In the genomic region with DNA sequence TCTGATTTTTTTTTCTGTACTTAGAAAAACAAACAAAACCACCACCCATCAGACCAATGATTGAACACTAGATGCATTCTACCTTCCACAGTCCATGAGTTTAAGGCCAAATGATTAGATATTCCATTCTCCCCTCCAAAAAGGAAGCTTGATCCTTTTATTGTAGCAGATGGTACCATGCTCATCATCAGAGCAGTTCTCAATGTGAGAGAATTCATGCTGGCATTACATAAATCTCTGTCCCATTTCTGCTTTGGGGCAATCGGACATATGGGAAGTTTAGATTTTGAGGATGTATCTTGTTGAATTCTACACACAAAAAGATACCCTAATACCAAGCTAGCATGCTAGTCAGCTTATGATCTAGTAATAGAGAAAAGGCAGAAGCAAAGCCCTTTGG, we compare ENCODE assay signal across 32 cellular contexts.
"Had no signal": no experiment of that assay in that cellular context is flagged by ENCODE, and none has a peak within 500 bp of the region (broad histone marks: within the 10 kb centered on the region; RNA-seq: fewer than 3 reads in every experiment).

No MANE protein-coding gene starts in this region.

- H3K4me3 ChIP-seq: adrenal gland, body of pancreas, breast epithelium had no signal

- H3K27me3 ChIP-seq: adrenal gland, body of pancreas, brain microvascular endothelial cell, breast epithelium had no signal

- H3K36me3 ChIP-seq: adrenal gland, brain microvascular endothelial cell, breast epithelium had no signal

- H3K27ac ChIP-seq: adrenal gland, body of pancreas, brain microvascular endothelial cell, breast epithelium, VCaP had no signal

- H3K9me3 ChIP-seq: adrenal gland, body of pancreas, breast epithelium had no signal

- ATAC-seq: activated CD8-positive, alpha-beta T cell treated with anti-CD3 and anti-CD28 coated beads for 36 hours; activated naive CD4-positive, alpha-beta T cell treated with anti-CD3 and anti-CD28 coated beads, Interleukin-2, amount 50 U/mL, for 72 hours; activated T-cell treated with anti-CD3 and anti-CD28 coated beads, Interleukin-2, amount 50 U/mL, for 4 hours; activated T-cell treated with anti-CD3 and anti-CD28 coated beads, Interleukin-2, amount 50 U/mL, for 72 hours; activated T-helper 17 cell treated with anti-CD3 and anti-CD28 coated beads, Interleukin-2, amount 50 U/mL, for 72 hours; body of pancreas had no signal

- DNase-seq: activated B cell treated with CpG ODN at 0.5 μM for 24 hours; activated CD4-positive, alpha-beta memory T cell treated with anti-CD3 and anti-CD28 coated beads for 36 hours; activated CD4-positive, alpha-beta T cell treated with anti-CD3 and anti-CD28 coated beads for 4 hours; activated CD4-positive, alpha-beta T cell treated with anti-CD3 and anti-CD28 coated beads, Interleukin-2, amount 10 ng/mL, durations not matched to agents 24 days and 14 days; activated CD4-positive, alpha-beta T cell treated with anti-CD3 and anti-CD28 coated beads, Interleukin-2, amount 50 U/mL, for 1 hour; activated CD4-positive, alpha-beta T cell treated with anti-CD3 and anti-CD28 coated beads, Interleukin-2, amount 50 U/mL, for 4 hours; activated CD4-positive, CD25-positive, alpha-beta regulatory T cell treated with anti-CD3 and anti-CD28 coated beads, Interleukin-2, amount 50 U/mL, for 72 hours; activated CD8-positive, alpha-beta memory T cell treated with anti-CD3 and anti-CD28 coated beads, Interleukin-2, amount 50 U/mL, for 4 hours; activated CD8-positive, alpha-beta T cell treated with anti-CD3 and anti-CD28 coated beads for 36 hours; activated effector memory CD4-positive, alpha-beta T cell treated with anti-CD3 and anti-CD28 coated beads, Interleukin-2, amount 50 U/mL, for 16 hours; activated gamma-delta T cell treated with Interleukin-2 at 50 U/mL for 16 hours; activated naive CD4-positive, alpha-beta T cell; activated naive CD4-positive, alpha-beta T cell treated with anti-CD3 and anti-CD28 coated beads for 36 hours; activated naive CD4-positive, alpha-beta T cell treated with anti-CD3 and anti-CD28 coated beads, Interleukin-2, amount 50 U/mL, for 16 hours; activated naive CD8-positive, alpha-beta T cell treated with anti-CD3 and anti-CD28 coated beads for 36 hours; activated T-cell treated with anti-CD3 and anti-CD28 coated beads for 4 hours; activated T-cell treated with anti-CD3 and anti-CD28 coated beads, Interleukin-2, amount 50 U/mL, for 1 hour; activated T-cell treated with anti-CD3 and anti-CD28 coated beads, Interleukin-2, amount 50 U/mL, for 4 hours; activated T-cell treated with anti-CD3 and anti-CD28 coated beads, Interleukin-2, amount 50 U/mL, for 72 hours; adrenal gland; amniotic stem cell; aorta; body of pancreas; brain microvascular endothelial cell; central memory CD4-positive, alpha-beta T cell; T-helper 1 cell; T-helper 2 cell; T-helper 9 cell had no signal

- H3K4me1 ChIP-seq: adrenal gland, body of pancreas, breast epithelium had no signal
